27 cellular contexts compared by ENCODE assay signal in genomic region chr9:134938346-134939079, GRCh38. TPM values are rescaled to one million over a fixed set of nuclear protein-coding genes. Genes with fewer than 3 reads are reported as not detected.
"Had no signal": no experiment of that assay in that cellular context is flagged by ENCODE, and none has a peak within 500 bp of the region (broad histone marks: within the 10 kb centered on the region; RNA-seq: fewer than 3 reads in every experiment).

No MANE protein-coding gene starts in this region.

- H3K36me3 ChIP-seq: gastrocnemius medialis, neural progenitor cell, ovary, prostate gland, sigmoid colon, tibial nerve had no signal

- DNase-seq: activated B cell treated with CpG ODN at 0.5 μM for 24 hours; activated CD8-positive, alpha-beta memory T cell treated with anti-CD3 and anti-CD28 coated beads, Interleukin-2, amount 10 ng/mL, durations not matched to agents 7 days and 5 days; activated CD8-positive, alpha-beta T cell treated with anti-CD3 and anti-CD28 coated beads, Interleukin-2, amount 10 ng/mL, durations not matched to agents 7 days and 5 days; activated naive CD4-positive, alpha-beta T cell; activated T-cell treated with anti-CD3 and anti-CD28 coated beads, Interleukin-2, amount 50 U/mL, for 48 hours; cerebellar nuclear complex; effector memory CD8-positive, alpha-beta T cell; erythroblast; glutamatergic neuron; left ventricle myocardium superior; naive thymus-derived CD4-positive, alpha-beta T cell; ovary; retina; sigmoid colon; small intestine; stimulated activated CD4-positive, alpha-beta T cell treated with anti-CD3 and anti-CD28 coated beads, Interleukin-1b, Interleukin-23, amount 100 ng/mL, for 48 hours; stimulated activated naive CD4-positive, alpha-beta T cell treated with Interleukin-2 at 50 U/mL for 16 hours; T-helper 2 cell had no signal

- H3K4me1 Mint-ChIP-seq: activated CD8-positive, alpha-beta memory T cell treated with anti-CD3 and anti-CD28 coated beads, Interleukin-2, amount 10 ng/mL, durations not matched to agents 7 days and 5 days had no signal

- H3K4me1 ChIP-seq: gastrocnemius medialis, prostate gland had no signal

- H3K27me3 ChIP-seq: neural progenitor cell, ovary had no signal

- H3K27ac Mint-ChIP-seq: activated CD8-positive, alpha-beta memory T cell treated with anti-CD3 and anti-CD28 coated beads, Interleukin-2, amount 10 ng/mL, durations not matched to agents 7 days and 5 days; activated CD8-positive, alpha-beta T cell treated with anti-CD3 and anti-CD28 coated beads, Interleukin-2, amount 10 ng/mL, durations not matched to agents 7 days and 5 days; activated naive CD4-positive, alpha-beta T cell treated with anti-CD3 and anti-CD28 coated beads, Interleukin-2, amount 50 U/mL, for 72 hours; effector memory CD8-positive, alpha-beta T cell; naive thymus-derived CD4-positive, alpha-beta T cell had no signal

- H3K27me3 Mint-ChIP-seq: activated CD8-positive, alpha-beta memory T cell treated with anti-CD3 and anti-CD28 coated beads, Interleukin-2, amount 10 ng/mL, durations not matched to agents 7 days and 5 days had no signal

- ATAC-seq: activated CD8-positive, alpha-beta memory T cell treated with anti-CD3 and anti-CD28 coated beads, Interleukin-2, amount 10 ng/mL, durations not matched to agents 7 days and 5 days; activated CD8-positive, alpha-beta T cell treated with anti-CD3 and anti-CD28 coated beads, Interleukin-2, amount 10 ng/mL, durations not matched to agents 7 days and 5 days; activated naive CD4-positive, alpha-beta T cell treated with anti-CD3 and anti-CD28 coated beads, Interleukin-2, amount 50 U/mL, for 72 hours; effector memory CD8-positive, alpha-beta T cell; gastrocnemius medialis; left ventricle myocardium superior; naive thymus-derived CD4-positive, alpha-beta T cell had no signal

- H3K4me3 ChIP-seq: coronary artery, gastrocnemius medialis, neural progenitor cell, ovary, prostate gland, sigmoid colon, tibial nerve had no signal

- H3K9me3 ChIP-seq: gastrocnemius medialis, ovary, prostate gland, sigmoid colon, tibial nerve had no signal

- H3K4me3 Mint-ChIP-seq: activated B cell treated with CpG ODN at 0.5 μM for 24 hours; activated CD8-positive, alpha-beta memory T cell treated with anti-CD3 and anti-CD28 coated beads, Interleukin-2, amount 10 ng/mL, durations not matched to agents 7 days and 5 days; activated CD8-positive, alpha-beta T cell treated with anti-CD3 and anti-CD28 coated beads, Interleukin-2, amount 10 ng/mL, durations not matched to agents 7 days and 5 days; effector memory CD8-positive, alpha-beta T cell; naive thymus-derived CD4-positive, alpha-beta T cell; neural progenitor cell had no signal

- H3K36me3 Mint-ChIP-seq: activated CD8-positive, alpha-beta memory T cell treated with anti-CD3 and anti-CD28 coated beads, Interleukin-2, amount 10 ng/mL, durations not matched to agents 7 days and 5 days; activated naive CD4-positive, alpha-beta T cell treated with anti-CD3 and anti-CD28 coated beads, Interleukin-2, amount 50 U/mL, for 72 hours; naive thymus-derived CD4-positive, alpha-beta T cell; neural progenitor cell had no signal

- H3K4me2 ChIP-seq: neural progenitor cell had no signal

- H2AFZ ChIP-seq: neural progenitor cell had no signal

- H3K9ac ChIP-seq: neural progenitor cell had no signal

- H3K27ac ChIP-seq: coronary artery, gastrocnemius medialis, neural progenitor cell, ovary, prostate gland, sigmoid colon, tibial nerve had no signal

- H3K9me3 Mint-ChIP-seq: activated B cell treated with CpG ODN at 0.5 μM for 24 hours; activated naive CD4-positive, alpha-beta T cell treated with anti-CD3 and anti-CD28 coated beads, Interleukin-2, amount 50 U/mL, for 72 hours; effector memory CD8-positive, alpha-beta T cell; naive thymus-derived CD4-positive, alpha-beta T cell; neural progenitor cell had no signal

RNA-seq across cellular contexts. Expression of gene FCN1, which starts 20.8 kb away (rescaled TPM):
- total RNA-seq: activated CD8-positive, alpha-beta memory T cell treated with anti-CD3 and anti-CD28 coated beads, Interleukin-2, amount 10 ng/mL, durations not matched to agents 7 days and 5 days; activated CD8-positive, alpha-beta T cell treated with anti-CD3 and anti-CD28 coated beads, Interleukin-2, amount 10 ng/mL, durations not matched to agents 7 days and 5 days; activated naive CD4-positive, alpha-beta T cell treated with anti-CD3 and anti-CD28 coated beads, Interleukin-2, amount 50 U/mL, for 72 hours; bronchial epithelial cell; mammary epithelial cell had no signal

RNA-seq across cellular contexts. Expression of gene FCN2, which starts 57.9 kb away (rescaled TPM):
- total RNA-seq: activated B cell treated with CpG ODN at 0.5 μM for 24 hours; activated CD8-positive, alpha-beta memory T cell treated with anti-CD3 and anti-CD28 coated beads, Interleukin-2, amount 10 ng/mL, durations not matched to agents 7 days and 5 days; activated CD8-positive, alpha-beta T cell treated with anti-CD3 and anti-CD28 coated beads, Interleukin-2, amount 10 ng/mL, durations not matched to agents 7 days and 5 days; activated naive CD4-positive, alpha-beta T cell treated with anti-CD3 and anti-CD28 coated beads, Interleukin-2, amount 50 U/mL, for 72 hours; bronchial epithelial cell; gastrocnemius medialis; left ventricle myocardium superior; mammary epithelial cell; naive thymus-derived CD4-positive, alpha-beta T cell; sigmoid colon; temporal lobe had no signal
